In genomic region chr19:55373993-55374757, GRCh38 we compare ENCODE assay signal across 3 cellular contexts.
A peak's percentile ranks its signal among the peaks of the same experiment; 100 is the strongest.
TF ChIP-seq lines count a peak whose summit lies in the region.

No MANE protein-coding gene starts in this region.

TF ChIP-seq in HEK293, 187 proteins besides CTCF, POLR2A, EP300 and RAD21 (continues in another document):
- TF ChIP-seq ZBTB10 (tag by site-specific recombination; IDR thresholded peaks at IDR 0.05) (0 out of 2 replicates have a peak, but pooled peaks have one; percentile 33), ZIC2 (tag by site-specific recombination; IDR thresholded peaks at IDR 0.05) (peak; percentile 67; the same call in 1 of the 2 replicates), EGR2 (tag by site-specific recombination; IDR thresholded peaks at IDR 0.05; ENCODE audit: low read depth) (no peak), ZNF449 (tag by site-specific recombination; IDR thresholded peaks at IDR 0.05) (no peak), ZNF324 (tag by site-specific recombination; IDR thresholded peaks at IDR 0.05) (no peak), SP7 (tag by site-specific recombination; IDR thresholded peaks at IDR 0.05) (peak; percentile 47; the same call in 1 of the 2 replicates), ZNF621 (tag by site-specific recombination; IDR thresholded peaks at IDR 0.05) (no peak), ZNF10 (tag by site-specific recombination; IDR thresholded peaks at IDR 0.05) (no peak), ZNF585B (tag by site-specific recombination; IDR thresholded peaks at IDR 0.05) (no peak), PRDM6 (tag by site-specific recombination; IDR thresholded peaks at IDR 0.05) (no peak), MEIS1 (CRISPR knock-in tag; IDR thresholded peaks at IDR 0.05; ENCODE audit: borderline replicate concordance) (no peak), ZNF670 (tag by site-specific recombination; IDR thresholded peaks at IDR 0.05; ENCODE audit: low read depth) (no peak), ZSCAN23 (tag by site-specific recombination; IDR thresholded peaks at IDR 0.05) (no peak), ZBTB17 (tag by site-specific recombination; IDR thresholded peaks at IDR 0.05) (0 out of 2 replicates have a peak, but pooled peaks have one; percentile 34), ZNF416 (tag by site-specific recombination; IDR thresholded peaks at IDR 0.05) (no peak), ZBTB1 (tag by site-specific recombination; IDR thresholded peaks at IDR 0.05) (no peak), GLIS2 (tag by site-specific recombination; IDR thresholded peaks at IDR 0.05) (peak; percentile 72)

TF ChIP-seq in WTC11, 78 proteins besides CTCF, POLR2A, EP300 and RAD21:
- TF ChIP-seq ESRRA (CRISPR knock-in tag; IDR thresholded peaks at IDR 0.05; ENCODE audit: borderline replicate concordance) (no peak), IRF2 (CRISPR knock-in tag; IDR thresholded peaks at IDR 0.05; ENCODE audit: borderline replicate concordance, low read depth) (no peak), ZNF423 (CRISPR knock-in tag; IDR thresholded peaks at IDR 0.05) (no peak), ERG (CRISPR knock-in tag; IDR thresholded peaks at IDR 0.05) (no peak), OVOL2 (CRISPR knock-in tag; IDR thresholded peaks at IDR 0.05; ENCODE audit: borderline replicate concordance) (no peak), RELA (CRISPR knock-in tag; IDR thresholded peaks at IDR 0.05; ENCODE audit: borderline replicate concordance) (no peak), ZMAT4 (CRISPR knock-in tag; IDR thresholded peaks at IDR 0.05) (no peak), ZNF532 (CRISPR knock-in tag; IDR thresholded peaks at IDR 0.05; ENCODE audit: borderline replicate concordance) (no peak), TCF7 (CRISPR knock-in tag; IDR thresholded peaks at IDR 0.05; ENCODE audit: low read depth) (no peak), CBFB (CRISPR knock-in tag; IDR thresholded peaks at IDR 0.05; ENCODE audit: low read depth) (no peak), SMAD4 (CRISPR knock-in tag; IDR thresholded peaks at IDR 0.05) (no peak), ZBTB43 (CRISPR knock-in tag; IDR thresholded peaks at IDR 0.05) (no peak)

TF ChIP-seq in HepG2, 621 proteins besides CTCF, POLR2A, EP300 and RAD21:
- TF ChIP-seq PATZ1 (CRISPR knock-in tag; IDR thresholded peaks at IDR 0.05) = peak; percentile 93
- TF ChIP-seq RARA (CRISPR knock-in tag; IDR thresholded peaks at IDR 0.05) = peak; percentile 6; the same call in 1 of the 2 replicates
- TF ChIP-seq ZNF382 (CRISPR knock-in tag; IDR thresholded peaks at IDR 0.05; ENCODE audit: borderline replicate concordance) = no peak
- no peak for TF ChIP-seq ZBTB42 (CRISPR knock-in tag; IDR thresholded peaks at IDR 0.05)
- TF ChIP-seq LCORL (IDR thresholded peaks at IDR 0.05) = no peak
- TF ChIP-seq LCORL (CRISPR knock-in tag; IDR thresholded peaks at IDR 0.05) = peak; percentile 44; the same call in 1 of the 2 replicates
- no peak for TF ChIP-seq ZFP37 (CRISPR knock-in tag; IDR thresholded peaks at IDR 0.05; ENCODE audit: borderline replicate concordance)
- peak; percentile 27 for TF ChIP-seq HNRNPLL (IDR thresholded peaks at IDR 0.05; ENCODE audit: low read depth, low read length, poor library complexity, severe bottlenecking)
- TF ChIP-seq MYC (CRISPR knock-in tag; IDR thresholded peaks at IDR 0.05; ENCODE audit: borderline replicate concordance) = peak; percentile 20; the same call in 1 of the 2 replicates
- no peak for TF ChIP-seq RNF2 (conservative IDR thresholded peaks at IDR 0.05; ENCODE audit: low read depth)
- TF ChIP-seq IRF9 (CRISPR knock-in tag; IDR thresholded peaks at IDR 0.05; ENCODE audit: borderline replicate concordance) = peak; percentile 37; the same call in 1 of the 2 replicates
- 0 out of 2 replicates have a peak, but pooled peaks have one; percentile 29 for TF ChIP-seq SP5 (CRISPR knock-in tag; IDR thresholded peaks at IDR 0.05; ENCODE audit: borderline replicate concordance, low read depth)
- TF ChIP-seq ZFY (CRISPR knock-in tag; IDR thresholded peaks at IDR 0.05) = 0 out of 2 replicates have a peak, but pooled peaks have one; percentile 21
- no peak for TF ChIP-seq ARNT (IDR thresholded peaks at IDR 0.05)
- TF ChIP-seq TEAD3 (CRISPR knock-in tag; optimal IDR thresholded peaks at IDR 0.05; ENCODE audit: borderline replicate concordance) = peak; percentile 40
